Comparison of ENCODE assay signal across 10 cellular contexts in genomic region chr5:42502613-42503470, GRCh38.
"Had no signal": no experiment of that assay in that cellular context is flagged by ENCODE, and none has a peak within 500 bp of the region (broad histone marks: within the 10 kb centered on the region; RNA-seq: fewer than 3 reads in every experiment).

No MANE protein-coding gene starts in this region.

- H3K4me3 ChIP-seq: uterus had no signal

- H3K27ac ChIP-seq: uterus had no signal

- DNase-seq: activated B cell treated with CpG ODN at 0.5 μM for 24 hours; activated CD4-positive, alpha-beta T cell treated with anti-CD3 and anti-CD28 coated beads, Interleukin-2, amount 10 ng/mL, durations not matched to agents 7 days and 5 days; occipital lobe; stimulated activated CD4-positive, alpha-beta T cell treated with anti-CD3 and anti-CD28 coated beads, Interleukin-15, amount 100 ng/mL, for 24 hours; stimulated activated CD4-positive, alpha-beta T cell treated with anti-CD3 and anti-CD28 coated beads, Interleukin-4, amount 100 ng/mL, for 24 hours; stimulated activated naive CD8-positive, alpha-beta T cell treated with anti-CD3 and anti-CD28 coated beads, Interleukin-15, amount 100 ng/mL, for 72 hours; uterus had no signal

- H3K4me1 ChIP-seq: uterus had no signal

- H3K27me3 ChIP-seq: uterus had no signal

- ATAC-seq: natural killer cell treated with Interleukin-12 subunit alpha and Interleukin-12 subunit beta and Interleukin-15 and Interleukin-18, amount 100 ng/mL, for 72 hours; SK-N-SH treated with all-trans-retinoic acid at 6 μM for 48 hours; stimulated activated naive CD8-positive, alpha-beta T cell treated with anti-CD3 and anti-CD28 coated beads, Interleukin-15, amount 100 ng/mL, for 72 hours had no signal

- H3K9me3 ChIP-seq: uterus had no signal

- H3K36me3 ChIP-seq: uterus had no signal

- FAIRE-seq: endometrium had no signal
